Comparison of ENCODE assay signal across 28 cellular contexts in genomic region chr1:113190078-113190477, GRCh38.
"Had no signal": no experiment of that assay in that cellular context is flagged by ENCODE, and none has a peak within 500 bp of the region (broad histone marks: within the 10 kb centered on the region; RNA-seq: fewer than 3 reads in every experiment).

No MANE protein-coding gene starts in this region.

- H3K9me3 Mint-ChIP-seq: neural progenitor cell had no signal

- H3K27ac Mint-ChIP-seq: immature natural killer cell; mesothelial cell of epicardium; natural killer cell; nephron progenitor cell; neural progenitor cell; stimulated activated naive CD8-positive, alpha-beta T cell treated with anti-CD3 and anti-CD28 coated beads, Interleukin-15, Interleukin-2, amounts not matched to agents 100 ng/mL and 50 ng/mL, for 24 hours had no signal

- H3K4me3 ChIP-seq: left lung, lung, neural progenitor cell, psoas muscle, right atrium auricular region, right lobe of liver, smooth muscle cell, suprapubic skin, thoracic aorta, tibial artery, upper lobe of right lung had no signal

- FAIRE-seq: islet of Langerhans, kidney, urothelium cell line had no signal

- H3K36me3 Mint-ChIP-seq: immature natural killer cell, natural killer cell, neural progenitor cell had no signal

- DNase-seq: hypothalamus; immature natural killer cell; kidney; left colon; left lung; mesendoderm; naive B cell; natural killer cell; nephron progenitor cell; occipital lobe; psoas muscle; right lobe of liver; stimulated activated CD4-positive, alpha-beta T cell treated with anti-CD3 and anti-CD28 coated beads, Interleukin-2, amount 100 ng/mL, for 24 hours; stimulated activated CD4-positive, alpha-beta T cell treated with anti-CD3 and anti-CD28 coated beads, Interleukin-4, amount 100 ng/mL, for 1 hour; stimulated activated naive CD4-positive, alpha-beta T cell; tibial artery; trophoblast cell; upper lobe of right lung had no signal

- H3K4me1 Mint-ChIP-seq: immature natural killer cell, neural progenitor cell had no signal

- H3K4me3 Mint-ChIP-seq: immature natural killer cell; mesothelial cell of epicardium; naive B cell; natural killer cell; nephron progenitor cell; neural progenitor cell; stimulated activated naive CD8-positive, alpha-beta T cell treated with anti-CD3 and anti-CD28 coated beads, Interleukin-15, Interleukin-2, amounts not matched to agents 100 ng/mL and 50 ng/mL, for 24 hours had no signal

- ATAC-seq: left colon, left lung, natural killer cell, psoas muscle, right lobe of liver, upper lobe of right lung had no signal
